In the genomic region with DNA sequence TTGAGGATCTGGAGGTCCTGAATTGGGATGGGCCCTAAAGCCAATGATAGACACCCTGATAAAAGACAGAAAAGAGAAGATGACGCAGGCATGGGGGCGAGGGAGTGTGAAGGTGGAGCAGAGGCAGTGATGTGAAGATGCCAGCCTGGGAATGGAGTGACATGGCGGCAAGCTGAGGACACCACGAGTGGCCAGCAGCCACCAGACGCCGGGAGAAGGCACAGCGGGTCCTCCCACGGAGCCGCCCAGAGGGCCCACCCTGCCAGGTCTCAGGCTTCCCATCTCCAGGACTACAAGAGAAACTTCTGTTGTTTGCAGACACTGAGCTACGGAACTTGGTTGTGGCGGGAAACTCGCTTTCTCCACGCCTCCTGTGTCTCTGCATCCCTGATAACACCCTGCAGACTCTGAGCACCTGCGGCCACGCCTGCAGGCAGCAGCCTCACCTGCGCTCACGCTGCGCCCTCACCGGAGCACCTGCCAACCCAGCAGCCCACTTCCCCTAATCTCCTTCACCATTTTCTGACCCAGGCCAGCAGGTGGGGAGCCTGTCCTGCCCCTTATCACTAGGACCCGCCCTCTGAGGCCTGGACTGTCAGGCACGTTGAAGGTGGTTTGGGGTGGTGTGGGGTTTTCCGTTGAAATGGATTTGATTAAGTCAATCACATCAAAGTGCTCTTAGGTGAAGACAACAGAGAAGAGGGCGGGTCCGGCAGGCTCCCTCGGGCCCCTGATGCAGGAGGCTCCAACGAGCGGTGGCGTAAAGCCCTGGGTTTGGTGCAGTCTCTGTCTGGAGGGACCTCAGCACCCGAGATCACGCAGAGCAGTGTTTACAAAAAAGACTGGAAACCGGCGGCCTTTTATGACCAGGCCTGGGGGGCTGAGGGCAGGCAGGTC, we compare ENCODE assay signal across 10 cellular contexts. TPM values are rescaled to one million over a fixed set of nuclear protein-coding genes. Genes with fewer than 3 reads are reported as not detected.
A peak's percentile ranks its signal among the peaks of the same experiment; 100 is the strongest.
DNase-seq lines count a peak whose midpoint lies in the region; ATAC-seq and TF ChIP-seq lines count a peak whose summit lies in the region.
"Had no signal": no experiment of that assay in that cellular context is flagged by ENCODE, and none has a peak within 500 bp of the region (broad histone marks: within the 10 kb centered on the region; RNA-seq: fewer than 3 reads in every experiment).

No MANE protein-coding gene starts in this region.

- no peaks in the 10 kb centered on the region for H3K9me2 ChIP-seq in OCI-LY7 (ENCODE audit: insufficient read depth, low read length)

- DNase-seq in DMS153 treated with DMSO at 0.1 percent for 48 hours (lab: John Stamatoyannopoulos, UW; ENCODE audit: unreplicated experiment) (peak; percentile 81), NCI-H1417 treated with DMSO at 0.1 percent for 48 hours (lab: John Stamatoyannopoulos, UW) (peak; percentile 22), mucosa of descending colon (no peak), OCI-LY7 (ENCODE audit: low spot score) (no peak), amniotic stem cell (lab: John Stamatoyannopoulos, UW) (no peak)
- peak; percentile 11 for DNase-seq in activated CD4-positive, alpha-beta T cell treated with anti-CD3 and anti-CD28 coated beads, Interleukin-2, amount 50 U/mL, for 1 hour
- DNase-seq: activated CD4-positive, CD25-positive, alpha-beta regulatory T cell; sigmoid colon had no signal

- no peaks in the 10 kb centered on the region for H3K36me3 ChIP-seq in mucosa of descending colon (ENCODE audit: low read depth)
- H3K36me3 ChIP-seq in OCI-LY7 (ENCODE audit: insufficient read depth, low read length) = no peaks in the 10 kb centered on the region
- H3K36me3 ChIP-seq: sigmoid colon had no signal

- H2AFZ ChIP-seq in OCI-LY7 (ENCODE audit: low read length) = no peak overlapping the region

- H3K4me3 ChIP-seq in mucosa of descending colon (no peak overlapping the region), OCI-LY7 (ENCODE audit: low read depth, low read length, poor library complexity, severe bottlenecking) (no peak overlapping the region)
- H3K4me3 ChIP-seq: body of pancreas, sigmoid colon had no signal

- no TSS peak for BruUV-seq in OCI-LY7 (replicated peaks; lab: Mats Ljungman, UMichigan)

- POLR2A ChIA-PET in OCI-LY7 (lab: Charles Lee) = no interaction called here

- no peak for TF ChIP-seq CTCF in mucosa of descending colon (IDR thresholded peaks at IDR 0.05)
- no peak for TF ChIP-seq CTCF in OCI-LY7 (conservative IDR thresholded peaks at IDR 0.05; ENCODE audit: low read length)

- H3K4me1 ChIP-seq in mucosa of descending colon (ENCODE audit: low read depth) (no peaks in the 10 kb centered on the region), OCI-LY7 (ENCODE audit: insufficient read depth, low read length, poor library complexity, severe bottlenecking) (no peaks in the 10 kb centered on the region)
- H3K4me1 ChIP-seq: body of pancreas had no signal

- CTCF ChIA-PET in OCI-LY7 (lab: Charles Lee; ENCODE audit: unreplicated experiment) = no interaction called here

- ATAC-seq in mucosa of descending colon (peak; percentile 40), GM19467 (IDR thresholded peaks at IDR 0.05; ENCODE audit: unreplicated experiment) (no peak)
- ATAC-seq: body of pancreas had no signal

- H3K9me3 ChIP-seq in mucosa of descending colon (no peaks in the 10 kb centered on the region), OCI-LY7 (ENCODE audit: low read length) (no peaks in the 10 kb centered on the region)
- H3K9me3 ChIP-seq: body of pancreas, sigmoid colon had no signal

- H3K79me2 ChIP-seq in OCI-LY7 (ENCODE audit: insufficient read depth, low read depth, low read length) = no peaks in the 10 kb centered on the region

- H4K20me1 ChIP-seq in OCI-LY7 (ENCODE audit: insufficient read depth, low read length) = no peaks in the 10 kb centered on the region

- H3K27ac ChIP-seq in OCI-LY7 (ENCODE audit: low read depth, low read length, poor library complexity, severe bottlenecking) = no peak overlapping the region
- H3K27ac ChIP-seq: body of pancreas, sigmoid colon had no signal

- H3K4me2 ChIP-seq in OCI-LY7 (ENCODE audit: low read length) = no peak overlapping the region

- intact Hi-C loops in mucosa of descending colon (cut with DNase I, micrococcal nuclease) = no loop called here
- intact Hi-C loops in OCI-LY7 (cut with micrococcal nuclease; ENCODE audit: unreplicated experiment) = no loop called here

RNA-seq across cellular contexts. Expression of a gene that starts 45.2 kb away (rescaled TPM):
- 1 to 10 TPM in 1 of 3 donors, under 1 TPM in 2; 0.46 to 1.3 (median 0.55) TPM for total RNA-seq in mucosa of descending colon
- not detected in 2 replicates for total RNA-seq in OCI-LY7 (2014; rRNA removed; shearing (Covaris generic))
- not detected in 2 replicates for total RNA-seq in OCI-LY7 (2022)

Comparison
In these comparisons a context has a peak if more than half of its experiments do, and no peak if none do; other contexts are left out.
1. DNase-seq: peak in DMS153 treated with DMSO at 0.1 percent for 48 hours (single experiment), NCI-H1417 treated with DMSO at 0.1 percent for 48 hours (single experiment) and activated CD4-positive, alpha-beta T cell treated with anti-CD3 and anti-CD28 coated beads, Interleukin-2, amount 50 U/mL, for 1 hour (single experiment); none in mucosa of descending colon (0 of 3), OCI-LY7 (single experiment) and amniotic stem cell (single experiment).